Comparison of ENCODE assay signal across 17 cellular contexts in the genomic region with DNA sequence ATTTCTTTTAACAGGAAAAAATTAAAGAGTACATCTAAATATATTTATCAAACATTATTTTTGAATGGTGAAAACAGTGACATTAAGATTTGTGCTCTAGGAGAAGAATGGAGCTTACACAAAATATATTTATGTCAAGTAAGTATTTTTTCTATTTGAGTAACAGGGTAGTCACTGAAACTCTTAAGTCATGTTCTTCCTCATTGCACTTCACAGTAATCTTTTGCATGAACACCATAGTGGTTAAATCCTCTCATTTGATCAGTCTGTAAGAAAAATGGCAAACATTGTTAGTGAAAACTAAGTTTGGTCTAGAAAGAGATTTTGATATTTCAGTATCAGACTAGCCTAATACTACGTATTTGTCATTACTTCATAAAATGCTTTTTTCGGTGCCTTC.
"Had no signal": no experiment of that assay in that cellular context is flagged by ENCODE, and none has a peak within 500 bp of the region (broad histone marks: within the 10 kb centered on the region; RNA-seq: fewer than 3 reads in every experiment).

No MANE protein-coding gene starts in this region.

- H3K27ac Mint-ChIP-seq: endodermal cell; immature natural killer cell; natural killer cell; stimulated activated naive B cell treated with anti-CD40 and anti-IgM and Interleukin-4, amounts not matched to agents 10 μg/mL and 1 μg/mL and 100 μg/mL, for 72 hours had no signal

- H3K27ac ChIP-seq: adrenal gland, gastrocnemius medialis, heart left ventricle, neutrophil, thyroid gland had no signal

- H3K4me1 ChIP-seq: adrenal gland had no signal

- H3K27me3 Mint-ChIP-seq: stimulated activated naive B cell treated with anti-CD40 and anti-IgM and Interleukin-4, amounts not matched to agents 10 μg/mL and 1 μg/mL and 100 μg/mL, for 72 hours had no signal

- H3K4me3 ChIP-seq: adrenal gland, gastrocnemius medialis, heart left ventricle, thyroid gland had no signal

- ATAC-seq: gastrocnemius medialis; heart left ventricle; natural killer cell; stimulated activated naive B cell treated with anti-CD40 and anti-IgM and Interleukin-4, amounts not matched to agents 10 μg/mL and 1 μg/mL and 100 μg/mL, for 72 hours had no signal

- H3K4me3 Mint-ChIP-seq: endodermal cell; immature natural killer cell; natural killer cell; stimulated activated naive B cell treated with anti-CD40 and anti-IgM and Interleukin-4, amounts not matched to agents 10 μg/mL and 1 μg/mL and 100 μg/mL, for 72 hours had no signal

- H3K9me3 Mint-ChIP-seq: endodermal cell; immature natural killer cell; natural killer cell; stimulated activated naive B cell treated with anti-CD40 and anti-IgM and Interleukin-4, amounts not matched to agents 10 μg/mL and 1 μg/mL and 100 μg/mL, for 72 hours had no signal

- H3K9me3 ChIP-seq: gastrocnemius medialis, heart left ventricle, neutrophil, thyroid gland had no signal

- H3K36me3 ChIP-seq: gastrocnemius medialis, thyroid gland had no signal

- H3K27me3 ChIP-seq: adrenal gland, gastrocnemius medialis, heart left ventricle, neutrophil, thyroid gland had no signal

- H3K36me3 Mint-ChIP-seq: natural killer cell had no signal

- DNase-seq: activated CD4-positive, alpha-beta T cell treated with anti-CD3 and anti-CD28 coated beads, Interleukin-2, amount 50 U/mL, for 1 hour; activated CD4-positive, CD25-positive, alpha-beta regulatory T cell; activated CD8-positive, alpha-beta memory T cell treated with anti-CD3 and anti-CD28 coated beads for 24 hours; activated naive CD4-positive, alpha-beta T cell treated with anti-CD3 and anti-CD28 coated beads, Interleukin-2, amount 50 U/mL, for 16 hours; adrenal gland; endodermal cell; gastrocnemius medialis; heart left ventricle; immature natural killer cell; mesendoderm; natural killer cell; posterior cingulate gyrus; retina; stimulated activated CD4-positive, alpha-beta T cell treated with anti-CD3 and anti-CD28 coated beads, Interleukin-2, amount 100 ng/mL, for 48 hours; stimulated activated naive B cell treated with anti-CD40 and anti-IgM and Interleukin-4, amounts not matched to agents 10 μg/mL and 1 μg/mL and 100 μg/mL, for 72 hours; thyroid gland had no signal
